Comparison of ENCODE assay signal across 11 cellular contexts in the genomic region with DNA sequence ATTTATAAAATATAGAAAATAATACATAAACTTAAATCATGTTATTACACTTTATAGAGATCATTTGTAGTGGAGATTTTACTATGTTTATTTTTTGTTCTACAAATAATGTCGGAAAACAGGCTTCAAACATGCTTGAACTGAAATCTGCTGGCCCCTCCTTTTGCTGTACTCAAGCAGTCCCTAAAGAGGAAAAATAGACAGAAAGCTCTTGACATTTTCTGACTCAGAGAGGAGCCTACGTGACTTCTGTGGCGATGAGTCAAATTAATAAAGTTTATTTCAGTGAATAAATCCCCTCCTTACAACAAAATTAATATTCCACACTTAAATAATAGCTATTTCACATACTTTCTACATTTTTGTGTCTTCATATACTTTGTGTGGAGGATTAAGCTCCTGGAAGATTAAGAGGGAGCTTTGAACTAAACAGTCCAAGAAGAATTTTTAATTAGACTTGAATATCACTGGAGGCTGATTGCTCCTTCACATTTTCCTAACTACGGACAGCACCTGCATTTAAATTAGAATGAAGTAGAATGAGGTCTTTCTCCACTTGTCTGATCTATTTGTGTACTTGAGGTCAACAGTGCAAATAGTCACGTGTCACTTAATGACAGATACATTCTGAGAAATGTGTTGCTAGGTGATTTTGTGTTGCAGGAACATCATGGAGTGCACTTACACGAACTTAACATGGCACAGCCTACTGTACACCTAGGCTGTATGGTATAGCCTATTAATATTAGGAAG. TPM values are rescaled to one million over a fixed set of nuclear protein-coding genes. Genes with fewer than 3 reads are reported as not detected.
DNase-seq lines count a peak whose midpoint lies in the region; ATAC-seq and TF ChIP-seq lines count a peak whose summit lies in the region.
"Had no signal": no experiment of that assay in that cellular context is flagged by ENCODE, and none has a peak within 500 bp of the region (broad histone marks: within the 10 kb centered on the region; RNA-seq: fewer than 3 reads in every experiment).

No MANE protein-coding gene starts in this region.

- no peaks in the 10 kb centered on the region for H3K36me3 Mint-ChIP-seq in activated naive CD4-positive, alpha-beta T cell treated with anti-CD3 and anti-CD28 coated beads for 36 hours (ENCODE audit: low read depth)

- H3K4me3 ChIP-seq in cardiac fibroblast (replicated peaks in 1 of 2; ENCODE audit: low read depth in 2 of 2, low read length in 2 of 2) (no peak overlapping the region), upper lobe of left lung (no peak overlapping the region), vagina (no peak overlapping the region), coronary artery (no peak overlapping the region), esophagus squamous epithelium (no peak overlapping the region)

- CTCF ChIA-PET in activated naive CD4-positive, alpha-beta T cell treated with anti-CD3 and anti-CD28 coated beads for 36 hours (lab: Charles Lee), result interaction anchor here (0.6 to 2.5 kb wide), 6 partner anchors 9 to 400 kb away, joined by 3 to 7 read pairs (median 4); no protein-coding TSS in a partner anchor

- no peaks in the 10 kb centered on the region for H3K9me3 Mint-ChIP-seq in activated naive CD4-positive, alpha-beta T cell treated with anti-CD3 and anti-CD28 coated beads for 36 hours
- H3K9me3 Mint-ChIP-seq: dendritic cell treated with granulocyte-macrophage colony-stimulating factor and Interleukin-4, amounts not matched to agents 40 ng/mL and 50 ng/mL, for 4 days had no signal

- ATAC-seq in upper lobe of left lung (ENCODE audit: low FRiP score in 2 of 2), result peak; percentile 14 to 65

- peak overlapping the region; percentile 86 for H3K27ac Mint-ChIP-seq in activated naive CD4-positive, alpha-beta T cell treated with anti-CD3 and anti-CD28 coated beads for 36 hours

- TF ChIP-seq CTCF in cardiac fibroblast (IDR thresholded peaks at IDR 0.05; ENCODE audit: low read depth, low read length) (no peak), upper lobe of left lung (IDR thresholded peaks at IDR 0.05) (no peak), vagina (IDR thresholded peaks at IDR 0.05) (no peak), coronary artery (IDR thresholded peaks at IDR 0.05) (no peak), esophagus squamous epithelium (IDR thresholded peaks at IDR 0.05) (no peak)

- no peaks in the 10 kb centered on the region for H3K36me3 ChIP-seq in upper lobe of left lung
- H3K36me3 ChIP-seq in vagina, result no peaks in the 10 kb centered on the region
- no peaks in the 10 kb centered on the region for H3K36me3 ChIP-seq in esophagus squamous epithelium

- DNase-seq in activated naive CD4-positive, alpha-beta T cell treated with anti-CD3 and anti-CD28 coated beads for 36 hours, result peak; percentile 24
- DNase-seq in activated naive CD4-positive, alpha-beta T cell treated with anti-CD3 and anti-CD28 coated beads, Interleukin-2, amount 50 U/mL, for 16 hours, result no peak
- DNase-seq in NCI-H146 (lab: John Stamatoyannopoulos, UW) (peak; percentile 98), cardiac fibroblast (ENCODE audit: low read depth in 2 of 2) (peak; percentile 20 to 74), upper lobe of left lung (no peak), vagina (ENCODE audit: extremely low spot score in 2 of 2) (no peak), coronary artery (ENCODE audit: low spot score) (no peak), esophagus squamous epithelium (lab: John Stamatoyannopoulos, UW) (no peak)
- DNase-seq: activated CD4-positive, alpha-beta T cell treated with anti-CD3 and anti-CD28 coated beads for 4 hours had no signal

- intact Hi-C loops in activated naive CD4-positive, alpha-beta T cell treated with anti-CD3 and anti-CD28 coated beads for 36 hours (cut with micrococcal nuclease), result loop anchor here (1.0 to 2.0 kb wide), 3 partner anchors 11 to 215 kb away; a partner anchor contains a TSS
- intact Hi-C loops in vagina (cut with DNase I) (no loop called here), esophagus squamous epithelium (cut with DNase I) (no loop called here)

- H3K27ac ChIP-seq in upper lobe of left lung (peak overlapping the region in 1 of 4 donors; percentile 18), vagina (no peak overlapping the region), coronary artery (no peak overlapping the region), esophagus squamous epithelium (no peak overlapping the region)

- H3K27me3 ChIP-seq in upper lobe of left lung, result no peaks in the 10 kb centered on the region
- H3K27me3 ChIP-seq in vagina, result no peaks in the 10 kb centered on the region
- peaks cover 0 to 44% (median 0%) of the 10 kb centered on the region in 4 donors for H3K27me3 ChIP-seq in esophagus squamous epithelium

- 39 to 52% methylated on average over 6 of the region's 6 CpGs for WGBS in upper lobe of left lung, 2 donors
- 36 to 42% methylated on average over 6 of the region's 6 CpGs for WGBS in esophagus squamous epithelium, 2 donors

- peaks cover 8 to 33% (median 28%) of the 10 kb centered on the region in 4 donors for H3K4me1 ChIP-seq in upper lobe of left lung
- H3K4me1 ChIP-seq in vagina, result no peaks in the 10 kb centered on the region
- H3K4me1 ChIP-seq in esophagus squamous epithelium, result peaks cover 0 to 4% (median 0%) of the 10 kb centered on the region in 3 donors

- no peaks in the 10 kb centered on the region for H3K27me3 Mint-ChIP-seq in activated naive CD4-positive, alpha-beta T cell treated with anti-CD3 and anti-CD28 coated beads for 36 hours (ENCODE audit: low read depth)
- H3K27me3 Mint-ChIP-seq: dendritic cell treated with granulocyte-macrophage colony-stimulating factor and Interleukin-4, amounts not matched to agents 40 ng/mL and 50 ng/mL, for 4 days had no signal

- H3K4me3 Mint-ChIP-seq in activated naive CD4-positive, alpha-beta T cell treated with anti-CD3 and anti-CD28 coated beads for 36 hours, result no peak overlapping the region
- H3K4me3 Mint-ChIP-seq: dendritic cell treated with granulocyte-macrophage colony-stimulating factor and Interleukin-4, amounts not matched to agents 40 ng/mL and 50 ng/mL, for 4 days had no signal

- no peaks in the 10 kb centered on the region for H3K9me3 ChIP-seq in upper lobe of left lung
- no peaks in the 10 kb centered on the region for H3K9me3 ChIP-seq in vagina
- no peaks in the 10 kb centered on the region for H3K9me3 ChIP-seq in esophagus squamous epithelium

- no peak for TF ChIP-seq EP300 in upper lobe of left lung (IDR thresholded peaks at IDR 0.05)

- TF ChIP-seq POLR2A in upper lobe of left lung (IDR thresholded peaks at IDR 0.05), result peak in 1 of 4 donors; percentile 7
- no peak for TF ChIP-seq POLR2A in vagina (IDR thresholded peaks at IDR 0.05)
- no peak for TF ChIP-seq POLR2A in esophagus squamous epithelium (IDR thresholded peaks at IDR 0.05)

- H3K4me1 Mint-ChIP-seq in activated naive CD4-positive, alpha-beta T cell treated with anti-CD3 and anti-CD28 coated beads for 36 hours (ENCODE audit: low read depth), result peaks cover 23% of the 10 kb centered on the region

RNA-seq across cellular contexts. Expression of a gene that starts 1.7 kb away (rescaled TPM):
- 1 to 10 TPM; 4.3 to 4.5 TPM for total RNA-seq in activated naive CD4-positive, alpha-beta T cell treated with anti-CD3 and anti-CD28 coated beads for 36 hours
- 100 to 1,000 TPM in 4 of 6 donors, 10 to 100 TPM in 2; 52.8 to 168 (median 115) TPM for total RNA-seq in upper lobe of left lung
- total RNA-seq in vagina, result 0.98 TPM
- total RNA-seq in esophagus squamous epithelium, result 1 to 10 TPM in 2 of 4 donors, under 1 TPM in 2; 0.59 to 2.3 (median 1.0) TPM
- total RNA-seq: A673 had no signal

RNA-seq across cellular contexts. Expression of a gene that starts 47.2 kb away (rescaled TPM):
- not detected for total RNA-seq in activated naive CD4-positive, alpha-beta T cell treated with anti-CD3 and anti-CD28 coated beads for 36 hours
- total RNA-seq in upper lobe of left lung (not detected), vagina (not detected), esophagus squamous epithelium (under 1 TPM in 1 of 4 donors, not detected in 3; 0.26 TPM)
- total RNA-seq: A673 had no signal

Comparison
In these comparisons a context has a peak if more than half of its experiments do, and no peak if none do; other contexts are left out.
1. DNase-seq: peak in activated naive CD4-positive, alpha-beta T cell treated with anti-CD3 and anti-CD28 coated beads for 36 hours (single experiment), NCI-H146 (single experiment) and cardiac fibroblast (2 of 2); none in activated naive CD4-positive, alpha-beta T cell treated with anti-CD3 and anti-CD28 coated beads, Interleukin-2, amount 50 U/mL, for 16 hours (single experiment), upper lobe of left lung (0 of 2), vagina (0 of 2), coronary artery (single experiment) and esophagus squamous epithelium (single experiment).
2. RNA of a gene that starts 1.7 kb away (total RNA-seq): 52.8 to 168 TPM in upper lobe of left lung; 4.3 to 4.5 TPM in activated naive CD4-positive, alpha-beta T cell treated with anti-CD3 and anti-CD28 coated beads for 36 hours, 0.59 to 2.3 TPM in esophagus squamous epithelium and 0.98 TPM in vagina (single experiment); every median in the first group is over 4 times any median in the second.